ENCODE assay signal across 8 cellular contexts in the genomic region with DNA sequence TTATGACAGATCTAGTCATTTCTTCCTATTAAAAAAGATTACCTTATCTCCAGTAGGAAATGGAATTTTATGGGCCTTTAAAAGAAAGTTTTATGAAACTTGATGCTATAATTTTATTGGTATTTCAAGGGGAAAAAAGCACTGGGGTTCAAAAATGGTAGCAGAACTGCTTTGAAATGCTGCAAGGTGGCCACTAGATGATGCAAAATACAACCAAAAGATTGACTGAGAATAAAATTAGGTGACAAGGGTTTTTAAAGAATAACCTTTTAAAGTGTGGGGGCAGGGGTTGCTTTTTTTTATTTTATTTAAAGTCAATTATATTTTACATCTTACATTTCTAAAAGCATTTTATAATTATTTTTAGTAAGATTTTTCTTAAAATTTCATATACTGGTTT.
DNase-seq lines count a peak whose midpoint lies in the region; ATAC-seq and TF ChIP-seq lines count a peak whose summit lies in the region.

No MANE protein-coding gene starts in this region.

- TF ChIP-seq EP300 in suprapubic skin (IDR thresholded peaks at IDR 0.05) = no peak

- no peak overlapping the region for H3K4me3 ChIP-seq in fibroblast of villous mesenchyme (ENCODE audit: low read depth, low read length)
- H3K4me3 ChIP-seq in suprapubic skin = no peak overlapping the region

- no peaks in the 10 kb centered on the region for H3K4me1 ChIP-seq in suprapubic skin

- H3K27ac ChIP-seq in suprapubic skin = no peak overlapping the region

- no peaks in the 10 kb centered on the region for H3K27me3 ChIP-seq in suprapubic skin

- peak; percentile 40 for TF ChIP-seq CTCF in fibroblast of villous mesenchyme (IDR thresholded peaks at IDR 0.05; ENCODE audit: insufficient read depth, low read depth, low read length)
- peak; percentile 20 to 25 for TF ChIP-seq CTCF in suprapubic skin (IDR thresholded peaks at IDR 0.05)

- no peak for ATAC-seq in GM21717 (IDR thresholded peaks at IDR 0.05; ENCODE audit: unreplicated experiment)

- peaks cover 40% of the 10 kb centered on the region for H3K36me3 ChIP-seq in suprapubic skin

- no peaks in the 10 kb centered on the region for H3K9me3 ChIP-seq in suprapubic skin

- TF ChIP-seq POLR2A in suprapubic skin (IDR thresholded peaks at IDR 0.05) = no peak

- DNase-seq in NCI-H2227 treated with DMSO at 0.1 percent for 48 hours (lab: John Stamatoyannopoulos, UW) (peak; percentile 1), NCI-H2227 (lab: John Stamatoyannopoulos, UW; ENCODE audit: unreplicated experiment) (no peak), RPMI8226 (peak; percentile 5), fibroblast of villous mesenchyme (ENCODE audit: low read depth) (peak; percentile 23), suprapubic skin (ENCODE audit: low spot score in 2 of 2) (no peak), NCI-H146 (lab: John Stamatoyannopoulos, UW) (no peak), NK-92 (lab: John Stamatoyannopoulos, UW; ENCODE audit: unreplicated experiment) (no peak)

Comparison
In these comparisons a context has a peak if more than half of its experiments do, and no peak if none do; other contexts are left out.
1. DNase-seq: peak in NCI-H2227 treated with DMSO at 0.1 percent for 48 hours (single experiment), RPMI8226 (single experiment) and fibroblast of villous mesenchyme (single experiment); none in NCI-H2227 (single experiment), suprapubic skin (0 of 2), NCI-H146 (single experiment) and NK-92 (single experiment).